ENCODE assay signal across 15 cellular contexts in the genomic region with DNA sequence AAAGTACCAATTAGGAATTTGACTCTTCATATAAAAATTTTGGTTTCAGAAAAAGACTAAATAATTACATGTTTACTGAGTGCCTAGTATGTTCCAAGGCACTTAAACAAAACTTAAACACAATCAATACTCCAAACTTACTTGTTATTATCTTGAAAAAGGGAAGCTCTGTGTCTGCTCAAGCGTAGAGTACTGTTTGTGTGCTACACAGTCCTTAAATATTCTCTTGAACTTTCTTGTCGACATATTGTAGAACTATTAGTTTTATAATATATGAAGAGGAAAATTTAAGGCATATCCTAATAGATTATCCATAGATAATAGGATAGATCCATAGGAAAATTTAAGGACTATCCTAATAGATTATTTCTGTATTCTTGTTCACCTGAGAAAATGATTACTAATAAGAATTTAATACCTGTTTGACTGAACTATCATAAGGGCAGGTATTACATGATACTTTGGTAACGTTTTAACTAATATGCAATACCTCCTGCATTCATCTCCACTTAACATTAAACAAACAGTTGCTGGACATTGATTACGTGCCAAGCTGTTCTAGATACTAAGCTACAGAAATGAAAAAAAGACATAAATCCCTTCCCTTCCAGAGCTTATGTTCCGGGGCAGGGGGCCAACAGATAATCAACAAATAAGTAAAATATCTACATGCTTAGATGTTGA.
A peak's percentile ranks its signal among the peaks of the same experiment; 100 is the strongest.
DNase-seq lines count a peak whose midpoint lies in the region; ATAC-seq and TF ChIP-seq lines count a peak whose summit lies in the region.
"Had no signal": no experiment of that assay in that cellular context is flagged by ENCODE, and none has a peak within 500 bp of the region (broad histone marks: within the 10 kb centered on the region; RNA-seq: fewer than 3 reads in every experiment).

No MANE protein-coding gene starts in this region.

- peaks cover 5% of the 10 kb centered on the region for H3K36me3 Mint-ChIP-seq in Calu3 (ENCODE audit: insufficient read depth, unreplicated experiment)
- peaks cover 17% of the 10 kb centered on the region for H3K36me3 Mint-ChIP-seq in progenitor cell of endocrine pancreas (ENCODE audit: insufficient read depth)

- intact Hi-C loops in Calu3 (cut with micrococcal nuclease; ENCODE audit: unreplicated experiment): no loop called here

- BruUV-seq in Calu3 (replicated peaks; lab: Mats Ljungman, UMichigan): no TSS peak

- no peaks in the 10 kb centered on the region for H3K27me3 Mint-ChIP-seq in Calu3 (ENCODE audit: unreplicated experiment)
- no peaks in the 10 kb centered on the region for H3K27me3 Mint-ChIP-seq in progenitor cell of endocrine pancreas

- TF ChIP-seq CTCF in Calu3 (IDR thresholded peaks at IDR 0.05; ENCODE audit: unreplicated experiment) (no peak), progenitor cell of endocrine pancreas (IDR thresholded peaks at IDR 0.05; ENCODE audit: unreplicated experiment) (no peak)

- no peak for DNase-seq in Calu3
- peak; percentile 29 for DNase-seq in NAMALWA (ENCODE audit: low spot score)
- DNase-seq in progenitor cell of endocrine pancreas (ENCODE audit: low spot score, unreplicated experiment): no peak
- DNase-seq in NCI-H2029 treated with DMSO at 0.1 percent for 48 hours (lab: John Stamatoyannopoulos, UW): no peak
- DNase-seq in NCI-H524 treated with DMSO at 0.1 percent for 48 hours (lab: John Stamatoyannopoulos, UW): no peak
- DNase-seq: DMS 273 treated with DMSO at 0.1 percent for 48 hours, NCI-H1105, NCI-H1694 treated with DMSO at 0.1 percent for 48 hours, NCI-H446, NCI-H774 had no signal

- H3K9me3 Mint-ChIP-seq in Calu3 (ENCODE audit: low read depth, unreplicated experiment): peaks cover 2% of the 10 kb centered on the region
- H3K9me3 Mint-ChIP-seq in progenitor cell of endocrine pancreas (ENCODE audit: low read depth): peaks cover 9% of the 10 kb centered on the region

- peak overlapping the region; percentile 33 for H3K27ac ChIP-seq in cingulate gyrus (ENCODE audit: low read depth, low read length)
- H3K27ac ChIP-seq: BLaER1 had no signal

- peak overlapping the region; percentile 22 for H3K27ac Mint-ChIP-seq in Calu3 (ENCODE audit: unreplicated experiment)
- H3K27ac Mint-ChIP-seq in progenitor cell of endocrine pancreas: peak overlapping the region; percentile 82
- H3K27ac Mint-ChIP-seq: IgD-negative memory B cell had no signal

- H3K4me1 Mint-ChIP-seq in Calu3 (ENCODE audit: low read depth, unreplicated experiment) (peaks cover 46% of the 10 kb centered on the region), progenitor cell of endocrine pancreas (ENCODE audit: low read depth) (peaks cover 30% of the 10 kb centered on the region)

- ATAC-seq in GM18907 (IDR thresholded peaks at IDR 0.05; ENCODE audit: unreplicated experiment) (no peak), GM21576 (IDR thresholded peaks at IDR 0.05; ENCODE audit: unreplicated experiment) (no peak)

- H3K4me3 Mint-ChIP-seq in Calu3 (ENCODE audit: low read depth, unreplicated experiment): no peak overlapping the region
- no peak overlapping the region for H3K4me3 Mint-ChIP-seq in progenitor cell of endocrine pancreas (ENCODE audit: low read depth)

- CTCF ChIA-PET in Calu3 (lab: Charles Lee): interaction anchor here (0.7 kb wide), 1 partner anchor 24 kb away, joined by 4 read pairs; no protein-coding TSS in a partner anchor
